In genomic region chr12:80805106-80805505, GRCh38 we compare ENCODE assay signal across 16 cellular contexts.
DNase-seq lines count a peak whose midpoint lies in the region; ATAC-seq, FAIRE-seq and TF ChIP-seq lines count a peak whose summit lies in the region.
"Had no signal": no experiment of that assay in that cellular context is flagged by ENCODE, and none has a peak within 500 bp of the region (broad histone marks: within the 10 kb centered on the region; RNA-seq: fewer than 3 reads in every experiment).

No MANE protein-coding gene starts in this region.

- H3K79me2 ChIP-seq in osteoblast (ENCODE audit: insufficient read depth, low read length), result no peaks in the 10 kb centered on the region

- H3K4me3 ChIP-seq in bronchial epithelial cell (ENCODE audit: low read depth, low read length) (no peak overlapping the region), osteoblast (ENCODE audit: insufficient read depth, low read length) (no peak overlapping the region)
- H3K4me3 ChIP-seq: HAP-1 had no signal

- H3K4me2 ChIP-seq in osteoblast (ENCODE audit: insufficient read depth, low read length), result no peak overlapping the region

- no peaks in the 10 kb centered on the region for H3K9me3 ChIP-seq in osteoblast (ENCODE audit: low read depth, low read length)
- H3K9me3 ChIP-seq: HAP-1 had no signal

- no peak for FAIRE-seq in bronchial epithelial cell (lab: Jason Lieb, UNC)
- FAIRE-seq: A204.1, G401.6, GM12891, H1 had no signal

- no peak overlapping the region for H3K27ac ChIP-seq in osteoblast (ENCODE audit: low read depth, low read length)

- H3K27me3 ChIP-seq in bronchial epithelial cell (ENCODE audit: control insufficient read depth, insufficient read depth, low read length) (no peaks in the 10 kb centered on the region), osteoblast (ENCODE audit: insufficient read depth, low read length) (no peaks in the 10 kb centered on the region)

- H3K36me3 ChIP-seq in bronchial epithelial cell (ENCODE audit: control insufficient read depth, insufficient read depth, low read length) (no peaks in the 10 kb centered on the region), osteoblast (ENCODE audit: insufficient read depth, low read length) (no peaks in the 10 kb centered on the region)

- H4K20me1 ChIP-seq in osteoblast (ENCODE audit: insufficient read depth, low read length), result no peaks in the 10 kb centered on the region

- DNase-seq in EL (peak; percentile 9), HS-5 (ENCODE audit: low read depth) (peak; percentile 28), bronchial epithelial cell (ENCODE audit: low read depth) (peak; percentile 41), osteoblast (ENCODE audit: insufficient read length, low spot score, missing footprints) (peak; percentile 63), iPS-NIHi7 (ENCODE audit: extremely low spot score) (no peak)
- DNase-seq in stimulated activated CD4-positive, alpha-beta T cell treated with anti-CD3 and anti-CD28 coated beads, Interleukin-15, amount 100 ng/mL, for 24 hours, result no peak
- DNase-seq: C1 segment of cervical spinal cord; Calu3; CD4-positive, alpha-beta T cell; DMS 273 treated with DMSO at 0.1 percent for 48 hours had no signal

- H3K4me1 ChIP-seq in osteoblast (ENCODE audit: insufficient read depth, low read length), result no peaks in the 10 kb centered on the region
- H3K4me1 ChIP-seq: HAP-1 had no signal

- H2AFZ ChIP-seq in osteoblast (ENCODE audit: low read length), result no peak overlapping the region

- TF ChIP-seq CTCF in bronchial epithelial cell (IDR thresholded peaks at IDR 0.05; ENCODE audit: insufficient read depth, low read length, severe bottlenecking), result no peak
- no peak for TF ChIP-seq CTCF in osteoblast (IDR thresholded peaks at IDR 0.05; ENCODE audit: extremely low read depth, low read depth, low read length)

- ATAC-seq in GM19455 (IDR thresholded peaks at IDR 0.05; ENCODE audit: unreplicated experiment), result no peak

Comparison
In these comparisons a context has a peak if more than half of its experiments do, and no peak if none do; other contexts are left out.
1. DNase-seq: peak in EL (single experiment), HS-5 (single experiment), bronchial epithelial cell (single experiment) and osteoblast (single experiment); none in iPS-NIHi7 (single experiment) and stimulated activated CD4-positive, alpha-beta T cell treated with anti-CD3 and anti-CD28 coated beads, Interleukin-15, amount 100 ng/mL, for 24 hours (single experiment).